Comparison of ENCODE assay signal across 8 cellular contexts in genomic region chr17:74770498-74771318, GRCh38. TPM values are rescaled to one million over a fixed set of nuclear protein-coding genes. Genes with fewer than 3 reads are reported as not detected.
A peak's percentile ranks its signal among the peaks of the same experiment; 100 is the strongest.
DNase-seq lines count a peak whose midpoint lies in the region; ATAC-seq lines count a peak whose summit lies in the region.

No MANE protein-coding gene starts in this region.

- H3K27ac ChIP-seq in CD4-positive, alpha-beta memory T cell (ENCODE audit: low read depth, low read length): peak overlapping the region; percentile 46

- peaks cover 31% of the 10 kb centered on the region for H3K4me1 ChIP-seq in CD4-positive, alpha-beta memory T cell (ENCODE audit: insufficient read depth, low read length)

- peak overlapping the region; percentile 64 to 92 (median 89) for H3K27ac Mint-ChIP-seq in CD4-positive, alpha-beta memory T cell

- no peaks in the 10 kb centered on the region for H3K27me3 Mint-ChIP-seq in CD4-positive, alpha-beta memory T cell

- no peak overlapping the region for H3K4me3 ChIP-seq in CD4-positive, alpha-beta memory T cell (ENCODE audit: low read length in 2 of 2)

- H3K4me1 Mint-ChIP-seq in CD4-positive, alpha-beta memory T cell: peaks cover 21 to 67% (median 39%) of the 10 kb centered on the region in 4 donors

- no peaks in the 10 kb centered on the region for H3K27me3 ChIP-seq in CD4-positive, alpha-beta memory T cell (ENCODE audit: insufficient read depth, low read length)

- peaks cover 78% of the 10 kb centered on the region for H3K36me3 ChIP-seq in CD4-positive, alpha-beta memory T cell (ENCODE audit: insufficient read depth, low read length)

- intact Hi-C loops in CD4-positive, alpha-beta memory T cell (cut with micrococcal nuclease): loop anchor here (1.0 kb wide), 3 partner anchors 22 to 113 kb away; partner anchors contain the start of gene NHERF1
- intact Hi-C loops in Right ventricle myocardium inferior (cut with DNase I): no loop called here

- POLR2A ChIA-PET in CD4-positive, alpha-beta memory T cell (lab: Charles Lee; ENCODE audit: partially characterized antibody): interaction anchor here (1.5 to 17.0 kb wide), 6 partner anchors 10 to 114 kb away, joined by 6 to 489 read pairs (median 26); partner anchors contain the start of genes FDXR, NHERF1 and RAB37

- no peaks in the 10 kb centered on the region for H3K9me3 ChIP-seq in CD4-positive, alpha-beta memory T cell (ENCODE audit: control insufficient read depth in 1 of 2, low read length in 2 of 2)

- peak; percentile 50 for ATAC-seq in HG02885 (IDR thresholded peaks at IDR 0.05; ENCODE audit: poor library complexity, unreplicated experiment)
- ATAC-seq in Right ventricle myocardium inferior: peak; percentile 66

- H3K9me3 Mint-ChIP-seq in CD4-positive, alpha-beta memory T cell: peaks cover 0 to 2% (median 0%) of the 10 kb centered on the region in 8 donors

- H3K36me3 Mint-ChIP-seq in CD4-positive, alpha-beta memory T cell: peaks cover 29 to 66% of the 10 kb centered on the region in 2 donors

- DNase-seq in CD4-positive, alpha-beta memory T cell: peak; percentile 79
- DNase-seq in SHP77 (lab: John Stamatoyannopoulos, UW) (peak; percentile 59 to 79), Right ventricle myocardium inferior (ENCODE audit: missing footprints) (peak; percentile 90), retina (peak; percentile 60), dedifferentiated amniotic fluid mesenchymal stem cell (ENCODE audit: extremely low spot score) (no peak), OCI-M2 (lab: John Stamatoyannopoulos, UW; ENCODE audit: unreplicated experiment) (no peak)
- DNase-seq in activated naive CD4-positive, alpha-beta T cell (lab: John Stamatoyannopoulos, UW): peak in 3 of 4 experiments; percentile 25 to 74 (median 49)

- H3K4me3 Mint-ChIP-seq in CD4-positive, alpha-beta memory T cell: peak overlapping the region in 3 of 8 donors; percentile 20 to 46 (median 24)

- CTCF ChIA-PET in CD4-positive, alpha-beta memory T cell (lab: Charles Lee; ENCODE audit: partially characterized antibody): interaction anchor here (0.7 to 13.9 kb wide), 21 partner anchors 8 to 119 kb away, joined by 3 to 181 read pairs (median 5); partner anchors contain the start of genes FDXR and RAB37

RNA-seq across cellular contexts. Expression of gene NAT9, which starts 5.4 kb away (rescaled TPM):
- 10 to 100 TPM; 60.0 to 70.3 TPM for total RNA-seq in CD4-positive, alpha-beta memory T cell
- 10 to 100 TPM; 11.9 to 19.1 TPM for polyA plus RNA-seq in CD4-positive, alpha-beta memory T cell
- total RNA-seq in Right ventricle myocardium inferior: 19.4 TPM

RNA-seq across cellular contexts. Expression of gene NHERF1, which starts 22.3 kb away (rescaled TPM):
- total RNA-seq in CD4-positive, alpha-beta memory T cell: 100 to 1,000 TPM; 202 to 209 TPM
- 100 to 1,000 TPM; 324 to 448 TPM for polyA plus RNA-seq in CD4-positive, alpha-beta memory T cell
- 15.9 TPM for total RNA-seq in Right ventricle myocardium inferior

RNA-seq across cellular contexts. Expression of gene RAB37, which starts 33.7 kb away (rescaled TPM):
- 10 to 100 TPM; 23.2 to 25.9 TPM for total RNA-seq in CD4-positive, alpha-beta memory T cell
- 10 to 100 TPM; 47.8 to 52.3 TPM for polyA plus RNA-seq in CD4-positive, alpha-beta memory T cell
- total RNA-seq in Right ventricle myocardium inferior: 2.6 TPM

RNA-seq across cellular contexts. Expression of gene CD300LF, which starts 58.0 kb away (rescaled TPM):
- under 1 TPM in 1 of 2 experiments, not detected in 1; 0.23 TPM for total RNA-seq in CD4-positive, alpha-beta memory T cell
- polyA plus RNA-seq in CD4-positive, alpha-beta memory T cell: not detected
- 0.35 TPM for total RNA-seq in Right ventricle myocardium inferior

Comparison
In these comparisons a context has a peak if more than half of its experiments do, and no peak if none do; other contexts are left out.
1. DNase-seq: peak in CD4-positive, alpha-beta memory T cell (5 of 5), SHP77 (2 of 2), activated naive CD4-positive, alpha-beta T cell (3 of 4), Right ventricle myocardium inferior (single experiment) and retina (single experiment); none in dedifferentiated amniotic fluid mesenchymal stem cell (single experiment) and OCI-M2 (single experiment).
2. RNA of gene NHERF1, which starts 22.3 kb away (total RNA-seq): 202 to 209 TPM in CD4-positive, alpha-beta memory T cell; 15.9 TPM in Right ventricle myocardium inferior (single experiment); every median in the first group is over 10 times any median in the second.